Comparison of ENCODE assay signal across 1 cellular context in genomic region chr10:129709627-129710509, GRCh38.
TF ChIP-seq lines count a peak whose summit lies in the region.

No MANE protein-coding gene starts in this region.

TF ChIP-seq in WTC11, 78 proteins besides CTCF, POLR2A, EP300 and RAD21 (continued from another document):
- TF ChIP-seq E2F4 (CRISPR knock-in tag; IDR thresholded peaks at IDR 0.05; ENCODE audit: borderline replicate concordance, low read depth): no peak
- TF ChIP-seq GABPB1 (CRISPR knock-in tag; IDR thresholded peaks at IDR 0.05): no peak
- no peak for TF ChIP-seq PRDM15 (CRISPR knock-in tag; IDR thresholded peaks at IDR 0.05)
- no peak for TF ChIP-seq ATF3 (CRISPR knock-in tag; conservative IDR thresholded peaks at IDR 0.05)
TF ChIP-seq in WTC11: peak in this region for 0.
